Comparison of ENCODE assay signal across 8 cellular contexts in the genomic region with DNA sequence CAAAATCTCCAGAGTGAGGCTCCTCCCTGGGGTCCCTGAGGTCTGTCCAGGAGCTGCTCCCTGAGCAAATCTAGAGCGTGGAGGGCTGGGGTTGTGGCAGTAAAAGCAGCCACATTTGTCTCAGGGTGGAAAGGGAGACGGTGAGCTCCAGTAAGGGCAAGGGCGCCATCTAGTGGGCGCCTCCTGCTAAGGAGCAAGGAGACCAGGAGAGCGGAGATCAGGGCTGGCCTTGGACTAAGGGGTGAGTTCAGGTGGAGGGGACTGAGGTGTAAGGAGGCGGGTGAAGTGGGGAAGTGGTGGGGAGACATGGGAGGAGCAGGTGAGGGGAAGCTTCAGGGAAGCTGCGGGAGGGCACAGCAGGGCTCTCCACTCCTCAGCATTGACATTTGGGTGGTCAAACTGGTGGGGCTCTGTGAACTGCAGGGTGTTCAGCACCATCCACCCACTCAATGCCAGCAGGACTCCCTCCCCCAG. TPM values are rescaled to one million over a fixed set of nuclear protein-coding genes. Genes with fewer than 3 reads are reported as not detected.
DNase-seq lines count a peak whose midpoint lies in the region; ATAC-seq and TF ChIP-seq lines count a peak whose summit lies in the region.

No MANE protein-coding gene starts in this region.

- H3K27ac ChIP-seq in upper lobe of right lung: no peak overlapping the region

- ATAC-seq in upper lobe of right lung (peak; percentile 98), GM21515 (IDR thresholded peaks at IDR 0.05; ENCODE audit: unreplicated experiment) (no peak)

- peak; percentile 87 for TF ChIP-seq CTCF in upper lobe of right lung (IDR thresholded peaks at IDR 0.05)

- H3K4me3 ChIP-seq in MG63 (no peak overlapping the region), upper lobe of right lung (no peak overlapping the region)

- H3K9me3 ChIP-seq in MG63: 0 out of 2 replicates have a peak, but pooled peaks cover 3% of the 10 kb centered on the region
- no peaks in the 10 kb centered on the region for H3K9me3 ChIP-seq in upper lobe of right lung

- DNase-seq in ELF-1 (ENCODE audit: low read depth, low spot score) (peak; percentile 85), MG63 (peak; percentile 52), SHP77 treated with DMSO at 0.1 percent for 48 hours (lab: John Stamatoyannopoulos, UW) (peak; percentile 18), globus pallidus (ENCODE audit: low spot score) (peak; percentile 51), posterior cingulate gyrus (peak; percentile 26 to 95 (median 68)), upper lobe of right lung (peak; percentile 92)
- peak; percentile 74 for DNase-seq in activated effector memory CD4-positive, alpha-beta T cell treated with Interleukin-2 at 50 U/mL for 16 hours

- peaks cover 40% of the 10 kb centered on the region for H3K27me3 ChIP-seq in MG63
- no peaks in the 10 kb centered on the region for H3K27me3 ChIP-seq in upper lobe of right lung

- H3K36me3 ChIP-seq in MG63: no peaks in the 10 kb centered on the region
- no peaks in the 10 kb centered on the region for H3K36me3 ChIP-seq in upper lobe of right lung

- intact Hi-C loops in posterior cingulate gyrus (cut with DNase I) (loop anchor here (1.0 kb wide), 1 partner anchor 121 kb away; no protein-coding TSS in a partner anchor), upper lobe of right lung (cut with DNase I) (loop anchor here (10.0 kb wide), 1 partner anchor 126 kb away; the partner anchor contains the start of gene ERICH4)

- peaks cover 3% of the 10 kb centered on the region for H3K4me1 ChIP-seq in upper lobe of right lung

RNA-seq across cellular contexts. Expression of gene CEACAM21, which starts 5.3 kb away (rescaled TPM):
- total RNA-seq in MG63 (2014; rRNA removed; shearing (Covaris generic); ENCODE audit: low replicate concordance): not detected in 2 replicates
- 16.3 TPM for total RNA-seq in upper lobe of right lung

RNA-seq across cellular contexts. Expression of gene CEACAM4, which starts 56.2 kb away (rescaled TPM):
- not detected in 2 replicates for total RNA-seq in MG63 (2014; rRNA removed; shearing (Covaris generic); ENCODE audit: low replicate concordance)
- total RNA-seq in upper lobe of right lung: 4.6 TPM

Comparison
In these comparisons a context has a peak if more than half of its experiments do, and no peak if none do; other contexts are left out.
1. DNase-seq: peak in every context shown above with its lines; median percentile 92 in upper lobe of right lung; 85 in ELF-1; 74 in activated effector memory CD4-positive, alpha-beta T cell treated with Interleukin-2 at 50 U/mL for 16 hours; 68 in posterior cingulate gyrus; 52 in MG63; 51 in globus pallidus; 18 in SHP77 treated with DMSO at 0.1 percent for 48 hours.
2. RNA of gene CEACAM21, which starts 5.3 kb away (total RNA-seq): 16.3 TPM in upper lobe of right lung (single experiment); not detected in MG63; every median in the first group is over 10 times any median in the second.